ENCODE assay signal across 20 cellular contexts in genomic region chr5:136886623-136887022, GRCh38.
DNase-seq lines count a peak whose midpoint lies in the region; ATAC-seq, FAIRE-seq and TF ChIP-seq lines count a peak whose summit lies in the region.
"Had no signal": no experiment of that assay in that cellular context is flagged by ENCODE, and none has a peak within 500 bp of the region (broad histone marks: within the 10 kb centered on the region; RNA-seq: fewer than 3 reads in every experiment).

No MANE protein-coding gene starts in this region.

- no peak for FAIRE-seq in pancreas (lab: Jason Lieb, UNC)
- FAIRE-seq: A549, GM12878, H54 had no signal

- no peak overlapping the region for H3K56ac ChIP-seq in mesendoderm (ENCODE audit: low read length)

- no peak overlapping the region for H2BK120ac ChIP-seq in mesendoderm (ENCODE audit: low read depth, low read length)

- peak; percentile 69 for DNase-seq in Daoy (ENCODE audit: low read depth)
- peak; percentile 2 to 74 for DNase-seq in NCI-H524 (lab: John Stamatoyannopoulos, UW)
- DNase-seq in RWPE2 (ENCODE audit: low spot score), result no peak
- peak in 1 of 2 donors; percentile 35 for DNase-seq in gastrocnemius medialis
- no peak for DNase-seq in mesendoderm
- no peak for DNase-seq in pancreas
- DNase-seq: HFFc6, KG1, NCI-H1105, NCI-H146, NCI-H2029, NCI-H226, NCI-H526, PC-9 had no signal

- H3K36me3 ChIP-seq in RWPE2 (ENCODE audit: low read depth), result no peaks in the 10 kb centered on the region
- H3K36me3 ChIP-seq in gastrocnemius medialis, result no peaks in the 10 kb centered on the region
- no peaks in the 10 kb centered on the region for H3K36me3 ChIP-seq in mesendoderm (ENCODE audit: control insufficient read depth, insufficient read depth, low read length)
- H3K36me3 ChIP-seq in pancreas, result no peaks in the 10 kb centered on the region

- no peak overlapping the region for H2AK5ac ChIP-seq in mesendoderm (ENCODE audit: low read length)

- TF ChIP-seq POLR2A in gastrocnemius medialis (IDR thresholded peaks at IDR 0.05), result peak in 1 of 2 donors; percentile 5

- no peak overlapping the region for H3K23ac ChIP-seq in mesendoderm (ENCODE audit: low read length)

- H3K4ac ChIP-seq in mesendoderm (ENCODE audit: low read depth, low read length), result no peak overlapping the region

- H3K27ac ChIP-seq in RWPE2 (ENCODE audit: poor library complexity, severe bottlenecking), result no peak overlapping the region
- H3K27ac ChIP-seq in gastrocnemius medialis, result peak overlapping the region in 1 of 4 donors; percentile 30
- H3K27ac ChIP-seq in mesendoderm (ENCODE audit: low read depth, low read length), result no peak overlapping the region
- no peak overlapping the region for H3K27ac ChIP-seq in pancreas
- H3K27ac ChIP-seq: A549, HL-60, PC-9 had no signal

- no peaks in the 10 kb centered on the region for H3K79me2 ChIP-seq in mesendoderm (ENCODE audit: control insufficient read depth, insufficient read depth, low read length)

- H3K27me3 ChIP-seq in RWPE2 (ENCODE audit: insufficient read depth, poor library complexity, severe bottlenecking), result peaks cover 29% of the 10 kb centered on the region
- H3K27me3 ChIP-seq in gastrocnemius medialis, result no peaks in the 10 kb centered on the region
- H3K27me3 ChIP-seq in mesendoderm (ENCODE audit: insufficient read depth, low read length, poor library complexity), result no peaks in the 10 kb centered on the region
- no peaks in the 10 kb centered on the region for H3K27me3 ChIP-seq in pancreas

- H2BK5ac ChIP-seq in mesendoderm (ENCODE audit: low read length), result no peak overlapping the region

- H3K4me1 ChIP-seq in RWPE2 (ENCODE audit: insufficient read depth, poor library complexity, severe bottlenecking) (no peaks in the 10 kb centered on the region), gastrocnemius medialis (no peaks in the 10 kb centered on the region), mesendoderm (ENCODE audit: control insufficient read depth, low read depth, low read length) (no peaks in the 10 kb centered on the region), pancreas (no peaks in the 10 kb centered on the region)
- H3K4me1 ChIP-seq: A549 had no signal

- H2BK15ac ChIP-seq in mesendoderm (replicated peaks; ENCODE audit: low read depth), result no peak overlapping the region

- no peak overlapping the region for H4K5ac ChIP-seq in mesendoderm (ENCODE audit: low read length)

- H4K8ac ChIP-seq in mesendoderm (ENCODE audit: low read depth, low read length), result no peak overlapping the region

- no peak for TF ChIP-seq CTCF in RWPE2 (IDR thresholded peaks at IDR 0.05; ENCODE audit: poor library complexity, severe bottlenecking)
- TF ChIP-seq CTCF in gastrocnemius medialis (IDR thresholded peaks at IDR 0.05 in 4 of 5, conservative IDR thresholded peaks at IDR 0.05 in 1 of 5), result no peak
- TF ChIP-seq CTCF in pancreas (IDR thresholded peaks at IDR 0.05), result no peak

- ATAC-seq in RWPE2 (ENCODE audit: low read depth), result peak; percentile 31; the same call in 1 of the 3 replicates
- ATAC-seq in gastrocnemius medialis, result peak; percentile 74 to 87
- ATAC-seq in pancreas, result no peak
- ATAC-seq in GM19455 (IDR thresholded peaks at IDR 0.05; ENCODE audit: unreplicated experiment), result no peak
- ATAC-seq: A549, GM12878, Right ventricle myocardium inferior had no signal

- H3K79me1 ChIP-seq in mesendoderm (ENCODE audit: low read length), result no peaks in the 10 kb centered on the region

- WGBS in mesendoderm (ENCODE audit: extremely low coverage, insufficient coverage, low lambda C conversion rate), result no CpG with 5 or more reads among the region's 3 CpGs
- 65 to 76% methylated on average over 3 of the region's 3 CpGs for WGBS in pancreas, 2 donors

- H3K9me3 ChIP-seq in RWPE2 (ENCODE audit: severe bottlenecking) (no peaks in the 10 kb centered on the region), gastrocnemius medialis (no peaks in the 10 kb centered on the region), pancreas (no peaks in the 10 kb centered on the region)
- H3K9me3 ChIP-seq: A549 had no signal

- intact Hi-C loops in gastrocnemius medialis (cut with DNase I; ENCODE audit: low total_unique reads), result no loop called here
- intact Hi-C loops in pancreas (cut with DNase I), result no loop called here

- H3K18ac ChIP-seq in mesendoderm (ENCODE audit: low read length), result no peak overlapping the region

- in situ Hi-C loops in gastrocnemius medialis (cut with MboI; ENCODE audit: low sequenced_read_pairs in 4 of 4), result no loop called here

- H3K4me2 ChIP-seq in mesendoderm (ENCODE audit: low read length), result no peak overlapping the region
- H3K4me2 ChIP-seq: A549, PC-9 had no signal

- no peak overlapping the region for H3K9ac ChIP-seq in mesendoderm (ENCODE audit: low read length)

- H3K4me3 ChIP-seq in RWPE2 (ENCODE audit: severe bottlenecking) (no peak overlapping the region), gastrocnemius medialis (no peak overlapping the region), mesendoderm (ENCODE audit: low read length) (no peak overlapping the region), pancreas (no peak overlapping the region)
- H3K4me3 ChIP-seq: A549, GM12878, PC-9 had no signal

Comparison
In these comparisons a context has a peak if more than half of its experiments do, and no peak if none do; other contexts are left out.
1. DNase-seq: peak in Daoy (single experiment) and NCI-H524 (2 of 2); none in RWPE2 (single experiment), mesendoderm (single experiment) and pancreas (0 of 6).
2. ATAC-seq: peak in RWPE2 (single experiment) and gastrocnemius medialis (2 of 2); none in pancreas (0 of 4) and GM19455 (single experiment).